Comparison of ENCODE assay signal across 1 cellular context in the genomic region with DNA sequence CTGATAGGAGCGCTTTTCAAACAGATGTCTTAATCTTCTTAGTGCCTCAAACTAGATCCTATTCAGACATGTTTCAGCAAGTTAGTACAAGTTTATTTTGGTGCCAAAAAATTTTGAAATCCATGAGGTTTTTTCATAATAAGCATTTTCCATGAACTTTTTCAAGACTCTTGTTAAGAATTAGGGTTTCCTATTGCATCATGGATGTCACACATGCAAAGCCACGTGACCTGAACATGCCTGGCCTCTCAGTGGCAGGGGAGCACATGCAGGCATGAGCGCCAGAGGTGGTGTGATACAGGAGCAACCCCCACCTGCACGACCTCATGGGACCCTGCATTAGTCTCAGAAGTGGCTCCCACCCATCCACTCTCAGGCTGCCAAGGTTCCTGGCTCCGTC.
TF ChIP-seq lines count a peak whose summit lies in the region.

No MANE protein-coding gene starts in this region.

TF ChIP-seq in K562, 482 proteins besides CTCF, POLR2A, EP300 and RAD21 (continued from another document and continues in another):
- TF ChIP-seq, protein P1, sequence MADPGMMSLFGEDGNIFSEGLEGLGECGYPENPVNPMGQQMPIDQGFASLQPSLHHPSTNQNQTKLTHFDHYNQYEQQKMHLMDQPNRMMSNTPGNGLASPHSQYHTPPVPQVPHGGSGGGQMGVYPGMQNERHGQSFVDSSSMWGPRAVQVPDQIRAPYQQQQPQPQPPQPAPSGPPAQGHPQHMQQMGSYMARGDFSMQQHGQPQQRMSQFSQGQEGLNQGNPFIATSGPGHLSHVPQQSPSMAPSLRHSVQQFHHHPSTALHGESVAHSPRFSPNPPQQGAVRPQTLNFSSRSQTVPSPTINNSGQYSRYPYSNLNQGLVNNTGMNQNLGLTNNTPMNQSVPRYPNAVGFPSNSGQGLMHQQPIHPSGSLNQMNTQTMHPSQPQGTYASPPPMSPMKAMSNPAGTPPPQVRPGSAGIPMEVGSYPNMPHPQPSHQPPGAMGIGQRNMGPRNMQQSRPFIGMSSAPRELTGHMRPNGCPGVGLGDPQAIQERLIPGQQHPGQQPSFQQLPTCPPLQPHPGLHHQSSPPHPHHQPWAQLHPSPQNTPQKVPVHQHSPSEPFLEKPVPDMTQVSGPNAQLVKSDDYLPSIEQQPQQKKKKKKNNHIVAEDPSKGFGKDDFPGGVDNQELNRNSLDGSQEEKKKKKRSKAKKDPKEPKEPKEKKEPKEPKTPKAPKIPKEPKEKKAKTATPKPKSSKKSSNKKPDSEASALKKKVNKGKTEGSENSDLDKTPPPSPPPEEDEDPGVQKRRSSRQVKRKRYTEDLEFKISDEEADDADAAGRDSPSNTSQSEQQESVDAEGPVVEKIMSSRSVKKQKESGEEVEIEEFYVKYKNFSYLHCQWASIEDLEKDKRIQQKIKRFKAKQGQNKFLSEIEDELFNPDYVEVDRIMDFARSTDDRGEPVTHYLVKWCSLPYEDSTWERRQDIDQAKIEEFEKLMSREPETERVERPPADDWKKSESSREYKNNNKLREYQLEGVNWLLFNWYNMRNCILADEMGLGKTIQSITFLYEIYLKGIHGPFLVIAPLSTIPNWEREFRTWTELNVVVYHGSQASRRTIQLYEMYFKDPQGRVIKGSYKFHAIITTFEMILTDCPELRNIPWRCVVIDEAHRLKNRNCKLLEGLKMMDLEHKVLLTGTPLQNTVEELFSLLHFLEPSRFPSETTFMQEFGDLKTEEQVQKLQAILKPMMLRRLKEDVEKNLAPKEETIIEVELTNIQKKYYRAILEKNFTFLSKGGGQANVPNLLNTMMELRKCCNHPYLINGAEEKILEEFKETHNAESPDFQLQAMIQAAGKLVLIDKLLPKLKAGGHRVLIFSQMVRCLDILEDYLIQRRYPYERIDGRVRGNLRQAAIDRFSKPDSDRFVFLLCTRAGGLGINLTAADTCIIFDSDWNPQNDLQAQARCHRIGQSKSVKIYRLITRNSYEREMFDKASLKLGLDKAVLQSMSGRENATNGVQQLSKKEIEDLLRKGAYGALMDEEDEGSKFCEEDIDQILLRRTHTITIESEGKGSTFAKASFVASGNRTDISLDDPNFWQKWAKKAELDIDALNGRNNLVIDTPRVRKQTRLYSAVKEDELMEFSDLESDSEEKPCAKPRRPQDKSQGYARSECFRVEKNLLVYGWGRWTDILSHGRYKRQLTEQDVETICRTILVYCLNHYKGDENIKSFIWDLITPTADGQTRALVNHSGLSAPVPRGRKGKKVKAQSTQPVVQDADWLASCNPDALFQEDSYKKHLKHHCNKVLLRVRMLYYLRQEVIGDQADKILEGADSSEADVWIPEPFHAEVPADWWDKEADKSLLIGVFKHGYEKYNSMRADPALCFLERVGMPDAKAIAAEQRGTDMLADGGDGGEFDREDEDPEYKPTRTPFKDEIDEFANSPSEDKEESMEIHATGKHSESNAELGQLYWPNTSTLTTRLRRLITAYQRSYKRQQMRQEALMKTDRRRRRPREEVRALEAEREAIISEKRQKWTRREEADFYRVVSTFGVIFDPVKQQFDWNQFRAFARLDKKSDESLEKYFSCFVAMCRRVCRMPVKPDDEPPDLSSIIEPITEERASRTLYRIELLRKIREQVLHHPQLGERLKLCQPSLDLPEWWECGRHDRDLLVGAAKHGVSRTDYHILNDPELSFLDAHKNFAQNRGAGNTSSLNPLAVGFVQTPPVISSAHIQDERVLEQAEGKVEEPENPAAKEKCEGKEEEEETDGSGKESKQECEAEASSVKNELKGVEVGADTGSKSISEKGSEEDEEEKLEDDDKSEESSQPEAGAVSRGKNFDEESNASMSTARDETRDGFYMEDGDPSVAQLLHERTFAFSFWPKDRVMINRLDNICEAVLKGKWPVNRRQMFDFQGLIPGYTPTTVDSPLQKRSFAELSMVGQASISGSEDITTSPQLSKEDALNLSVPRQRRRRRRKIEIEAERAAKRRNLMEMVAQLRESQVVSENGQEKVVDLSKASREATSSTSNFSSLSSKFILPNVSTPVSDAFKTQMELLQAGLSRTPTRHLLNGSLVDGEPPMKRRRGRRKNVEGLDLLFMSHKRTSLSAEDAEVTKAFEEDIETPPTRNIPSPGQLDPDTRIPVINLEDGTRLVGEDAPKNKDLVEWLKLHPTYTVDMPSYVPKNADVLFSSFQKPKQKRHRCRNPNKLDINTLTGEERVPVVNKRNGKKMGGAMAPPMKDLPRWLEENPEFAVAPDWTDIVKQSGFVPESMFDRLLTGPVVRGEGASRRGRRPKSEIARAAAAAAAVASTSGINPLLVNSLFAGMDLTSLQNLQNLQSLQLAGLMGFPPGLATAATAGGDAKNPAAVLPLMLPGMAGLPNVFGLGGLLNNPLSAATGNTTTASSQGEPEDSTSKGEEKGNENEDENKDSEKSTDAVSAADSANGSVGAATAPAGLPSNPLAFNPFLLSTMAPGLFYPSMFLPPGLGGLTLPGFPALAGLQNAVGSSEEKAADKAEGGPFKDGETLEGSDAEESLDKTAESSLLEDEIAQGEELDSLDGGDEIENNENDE (IDR thresholded peaks at IDR 0.05; ENCODE audit: low read depth, low read length) = no peak
- TF ChIP-seq NFE2 (IDR thresholded peaks at IDR 0.05; ENCODE audit: low read depth) = no peak
- no peak for TF ChIP-seq EWSR1 (IDR thresholded peaks at IDR 0.05; ENCODE audit: borderline replicate concordance, low read depth, partially characterized antibody)
- no peak for TF ChIP-seq CHD4 (IDR thresholded peaks at IDR 0.05; ENCODE audit: insufficient read depth, insufficient replicate concordance, low read depth, low read length, poor library complexity, severe bottlenecking)
- TF ChIP-seq TAF7 (tag; IDR thresholded peaks at IDR 0.05) = no peak
- TF ChIP-seq ATF3 (IDR thresholded peaks at IDR 0.05) = peak; percentile 54; the same call in 1 of the 2 replicates
- TF ChIP-seq ATF3 (CRISPR knock-in tag; conservative IDR thresholded peaks at IDR 0.05) = no peak
- TF ChIP-seq RNF2 (IDR thresholded peaks at IDR 0.05) = no peak
- TF ChIP-seq ATF7 (IDR thresholded peaks at IDR 0.05) = no peak
- TF ChIP-seq FIP1L1 (IDR thresholded peaks at IDR 0.05; ENCODE audit: low read depth, low read length, poor library complexity, severe bottlenecking) = no peak
- no peak for TF ChIP-seq GATAD2B (IDR thresholded peaks at IDR 0.05; ENCODE audit: borderline replicate concordance)
- TF ChIP-seq ZNF79 (CRISPR knock-in tag; IDR thresholded peaks at IDR 0.05; ENCODE audit: low read depth) = no peak
- TF ChIP-seq DNMT1 (IDR thresholded peaks at IDR 0.05) = no peak
- TF ChIP-seq ATF1 (CRISPR knock-in tag; IDR thresholded peaks at IDR 0.05) = no peak
- TF ChIP-seq ATF1 (tag; IDR thresholded peaks at IDR 0.05) = no peak
- no peak for TF ChIP-seq CHD1 (IDR thresholded peaks at IDR 0.05; ENCODE audit: low read length)
- no peak for TF ChIP-seq CTBP1 (IDR thresholded peaks at IDR 0.05; ENCODE audit: borderline replicate concordance)
- TF ChIP-seq, protein P2, sequence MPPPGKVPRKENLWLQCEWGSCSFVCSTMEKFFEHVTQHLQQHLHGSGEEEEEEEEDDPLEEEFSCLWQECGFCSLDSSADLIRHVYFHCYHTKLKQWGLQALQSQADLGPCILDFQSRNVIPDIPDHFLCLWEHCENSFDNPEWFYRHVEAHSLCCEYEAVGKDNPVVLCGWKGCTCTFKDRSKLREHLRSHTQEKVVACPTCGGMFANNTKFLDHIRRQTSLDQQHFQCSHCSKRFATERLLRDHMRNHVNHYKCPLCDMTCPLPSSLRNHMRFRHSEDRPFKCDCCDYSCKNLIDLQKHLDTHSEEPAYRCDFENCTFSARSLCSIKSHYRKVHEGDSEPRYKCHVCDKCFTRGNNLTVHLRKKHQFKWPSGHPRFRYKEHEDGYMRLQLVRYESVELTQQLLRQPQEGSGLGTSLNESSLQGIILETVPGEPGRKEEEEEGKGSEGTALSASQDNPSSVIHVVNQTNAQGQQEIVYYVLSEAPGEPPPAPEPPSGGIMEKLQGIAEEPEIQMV (tag; conservative IDR thresholded peaks at IDR 0.05; ENCODE audit: low read depth) = no peak
- no peak for TF ChIP-seq ARID2 (IDR thresholded peaks at IDR 0.05)
- TF ChIP-seq USF2 (CRISPR knock-in tag; IDR thresholded peaks at IDR 0.05) = peak; percentile 58
- TF ChIP-seq, protein P3, sequence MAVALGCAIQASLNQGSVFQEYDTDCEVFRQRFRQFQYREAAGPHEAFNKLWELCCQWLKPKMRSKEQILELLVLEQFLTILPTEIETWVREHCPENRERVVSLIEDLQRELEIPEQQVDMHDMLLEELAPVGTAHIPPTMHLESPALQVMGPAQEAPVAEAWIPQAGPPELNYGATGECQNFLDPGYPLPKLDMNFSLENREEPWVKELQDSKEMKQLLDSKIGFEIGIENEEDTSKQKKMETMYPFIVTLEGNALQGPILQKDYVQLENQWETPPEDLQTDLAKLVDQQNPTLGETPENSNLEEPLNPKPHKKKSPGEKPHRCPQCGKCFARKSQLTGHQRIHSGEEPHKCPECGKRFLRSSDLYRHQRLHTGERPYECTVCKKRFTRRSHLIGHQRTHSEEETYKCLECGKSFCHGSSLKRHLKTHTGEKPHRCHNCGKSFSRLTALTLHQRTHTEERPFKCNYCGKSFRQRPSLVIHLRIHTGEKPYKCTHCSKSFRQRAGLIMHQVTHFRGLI (CRISPR knock-in tag; IDR thresholded peaks at IDR 0.05) = no peak
- no peak for TF ChIP-seq KDM5B (IDR thresholded peaks at IDR 0.05; ENCODE audit: insufficient replicate concordance, low read depth, low read length)
- no peak for TF ChIP-seq ZNF609 (CRISPR knock-in tag; IDR thresholded peaks at IDR 0.05; ENCODE audit: borderline replicate concordance)
- no peak for TF ChIP-seq DACH1 (IDR thresholded peaks at IDR 0.05; ENCODE audit: partially characterized antibody)
- no peak for TF ChIP-seq ZNF707 (CRISPR knock-in tag; conservative IDR thresholded peaks at IDR 0.05)
- TF ChIP-seq E2F6 (IDR thresholded peaks at IDR 0.05; ENCODE audit: borderline replicate concordance in 1 of 2, extremely low read depth in 1 of 2, insufficient read depth in 1 of 2, insufficient read length in 1 of 2, low read depth in 1 of 2, low read length in 1 of 2, poor library complexity in 1 of 2, severe bottlenecking in 1 of 2) = peak in 1 of 2 experiments; percentile 42
- no peak for TF ChIP-seq SETDB1 (IDR thresholded peaks at IDR 0.05; ENCODE audit: low read length)
- no peak for TF ChIP-seq STAT5B (CRISPR knock-in tag; IDR thresholded peaks at IDR 0.05)
- no peak for TF ChIP-seq SP1 (CRISPR knock-in tag; IDR thresholded peaks at IDR 0.05)
- no peak for TF ChIP-seq CCNT2 (IDR thresholded peaks at IDR 0.05; ENCODE audit: borderline replicate concordance, extremely low read depth, insufficient read length, low read depth, low read length)
- TF ChIP-seq EZH2 (IDR thresholded peaks at IDR 0.05; ENCODE audit: borderline replicate concordance, low read depth, low read length) = no peak
- no peak for TF ChIP-seq ZNF668 (CRISPR knock-in tag; IDR thresholded peaks at IDR 0.05)
- TF ChIP-seq DMBX1 (CRISPR knock-in tag; IDR thresholded peaks at IDR 0.05; ENCODE audit: borderline replicate concordance) = no peak
- TF ChIP-seq HDAC8 (tag; IDR thresholded peaks at IDR 0.05) = no peak
- no peak for TF ChIP-seq ELF4 (CRISPR knock-in tag; IDR thresholded peaks at IDR 0.05)
